Comparison of ENCODE assay signal across 10 cellular contexts in the genomic region with DNA sequence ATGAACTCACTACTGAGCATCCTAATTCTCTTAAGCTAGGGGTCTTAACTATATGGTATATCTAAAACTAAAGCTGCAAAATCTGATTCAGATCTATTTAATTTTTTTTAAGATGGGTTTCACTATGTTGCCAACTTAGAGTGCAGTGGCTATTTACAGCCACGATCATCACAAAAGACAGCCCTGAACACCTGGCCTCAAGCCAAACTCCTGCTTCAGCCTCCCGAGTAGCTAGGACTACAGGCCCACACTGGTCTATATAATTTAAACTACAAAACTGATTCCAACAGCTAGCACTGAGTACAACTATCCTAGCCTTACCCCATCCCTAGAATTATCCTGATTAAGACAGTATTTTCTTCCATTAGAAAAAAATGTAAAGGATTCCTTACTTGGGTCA. TPM values are rescaled to one million over a fixed set of nuclear protein-coding genes. Genes with fewer than 3 reads are reported as not detected.
DNase-seq lines count a peak whose midpoint lies in the region; TF ChIP-seq lines count a peak whose summit lies in the region.
"Had no signal": no experiment of that assay in that cellular context is flagged by ENCODE, and none has a peak within 500 bp of the region (broad histone marks: within the 10 kb centered on the region; RNA-seq: fewer than 3 reads in every experiment).

No MANE protein-coding gene starts in this region.

- H3K9ac ChIP-seq in mesendoderm (ENCODE audit: low read length), result no peak overlapping the region

- H3K4me1 ChIP-seq in ovary (ENCODE audit: insufficient read depth), result peaks cover 3% of the 10 kb centered on the region
- H3K4me1 ChIP-seq in mesendoderm (ENCODE audit: control insufficient read depth, low read depth, low read length), result no peaks in the 10 kb centered on the region
- H3K4me1 ChIP-seq: breast epithelium had no signal

- peaks cover 21% of the 10 kb centered on the region for H3K79me2 ChIP-seq in mesendoderm (ENCODE audit: control insufficient read depth, insufficient read depth, low read length)

- H2BK15ac ChIP-seq in mesendoderm (replicated peaks; ENCODE audit: low read depth), result no peak overlapping the region

- H3K79me1 ChIP-seq in mesendoderm (ENCODE audit: low read length), result peaks cover 11% of the 10 kb centered on the region

- no peak overlapping the region for H3K18ac ChIP-seq in mesendoderm (ENCODE audit: low read length)

- H2AK5ac ChIP-seq in mesendoderm (ENCODE audit: low read length), result no peak overlapping the region

- H3K23ac ChIP-seq in mesendoderm (ENCODE audit: low read length), result no peak overlapping the region

- H3K27me3 ChIP-seq in ovary (no peaks in the 10 kb centered on the region), mesendoderm (ENCODE audit: insufficient read depth, low read length, poor library complexity) (no peaks in the 10 kb centered on the region)
- H3K27me3 ChIP-seq: breast epithelium had no signal

- H3K36me3 ChIP-seq in ovary (no peaks in the 10 kb centered on the region), mesendoderm (ENCODE audit: control insufficient read depth, insufficient read depth, low read length) (no peaks in the 10 kb centered on the region)
- H3K36me3 ChIP-seq: breast epithelium had no signal

- no peaks in the 10 kb centered on the region for H3K9me3 ChIP-seq in ovary
- H3K9me3 ChIP-seq: breast epithelium had no signal

- no peak overlapping the region for H3K56ac ChIP-seq in mesendoderm (ENCODE audit: low read length)

- intact Hi-C loops in ovary (cut with DNase I) (no loop called here), lower leg skin (cut with DNase I; ENCODE audit: low total_unique reads) (no loop called here)

- H3K27ac ChIP-seq in ovary (no peak overlapping the region), mesendoderm (ENCODE audit: low read depth, low read length) (no peak overlapping the region)
- H3K27ac ChIP-seq: breast epithelium had no signal

- H3K4me2 ChIP-seq in mesendoderm (ENCODE audit: low read length), result no peak overlapping the region

- TF ChIP-seq EP300 in Ishikawa (IDR thresholded peaks at IDR 0.05; ENCODE audit: borderline replicate concordance) (no peak), ovary (IDR thresholded peaks at IDR 0.05) (no peak)

- H3K4me3 ChIP-seq in ovary, result no peak overlapping the region
- no peak overlapping the region for H3K4me3 ChIP-seq in mesendoderm (ENCODE audit: low read length)
- no peak overlapping the region for H3K4me3 ChIP-seq in lower leg skin (ENCODE audit: low read depth, poor library complexity, severe bottlenecking)
- H3K4me3 ChIP-seq: breast epithelium had no signal

- DNase-seq in NCI-H345 (lab: John Stamatoyannopoulos, UW) (peak; percentile 76), dermis microvascular lymphatic vessel endothelial cell (ENCODE audit: low read depth in 2 of 2) (peak; percentile 42 to 70), ovary (peak in 3 of 5 donors; percentile 24 to 51 (median 37)), mesendoderm (no peak), lower leg skin (ENCODE audit: low spot score in 2 of 2) (no peak), NOMO-1 treated with DMSO at 0.1 percent for 48 hours (lab: John Stamatoyannopoulos, UW; ENCODE audit: unreplicated experiment) (no peak)
- DNase-seq: activated CD4-positive, alpha-beta T cell treated with anti-CD3 and anti-CD28 coated beads, Interleukin-2, amount 50 U/mL, for 4 hours; Calu3 had no signal

- WGBS in ovary, 3 donors, result 17 to 32% (median 25%) methylated on average over 2 of the region's 2 CpGs
- WGBS in mesendoderm (ENCODE audit: extremely low coverage, insufficient coverage, low lambda C conversion rate), result no CpG with 5 or more reads among the region's 2 CpGs
- WGBS in lower leg skin, 2 donors, result 26 to 37% methylated on average over 2 of the region's 2 CpGs

- H4K5ac ChIP-seq in mesendoderm (ENCODE audit: low read length), result no peak overlapping the region

- TF ChIP-seq RAD21 in Ishikawa (IDR thresholded peaks at IDR 0.05; ENCODE audit: low read depth), result no peak

- no peak for TF ChIP-seq POLR2A in ovary (IDR thresholded peaks at IDR 0.05)
- TF ChIP-seq POLR2A in lower leg skin (IDR thresholded peaks at IDR 0.05), result no peak

- no peak overlapping the region for H2BK120ac ChIP-seq in mesendoderm (ENCODE audit: low read depth, low read length)

- TF ChIP-seq CTCF in ovary (IDR thresholded peaks at IDR 0.05) (no peak), lower leg skin (IDR thresholded peaks at IDR 0.05) (no peak)

- no peak overlapping the region for H4K8ac ChIP-seq in mesendoderm (ENCODE audit: low read depth, low read length)

- H2BK5ac ChIP-seq in mesendoderm (ENCODE audit: low read length), result no peak overlapping the region

- no peak overlapping the region for H3K4ac ChIP-seq in mesendoderm (ENCODE audit: low read depth, low read length)

TF ChIP-seq in Ishikawa, 13 proteins besides CTCF, POLR2A, EP300 and RAD21:
- TF ChIP-seq NFIC (IDR thresholded peaks at IDR 0.05) (peak; percentile 43; the same call in 1 of the 2 replicates), CREB1 (IDR thresholded peaks at IDR 0.05; ENCODE audit: low read depth) (no peak)

RNA-seq across cellular contexts. Expression of a gene that starts 37.1 kb away (rescaled TPM):
- total RNA-seq in dermis microvascular lymphatic vessel endothelial cell, result 28.4 and 34.1 TPM in 2 replicates
- 10 to 100 TPM; 25.8 to 62.4 (median 39.4) TPM for total RNA-seq in ovary
- polyA plus RNA-seq in ovary, result 10 to 100 TPM; 13.9 to 57.5 TPM
- polyA plus RNA-seq in mesendoderm (2013, experiment 1 of 2), result 59.6 TPM
- 61.5 TPM for polyA plus RNA-seq in mesendoderm (2013, experiment 2 of 2)
- 10 to 100 TPM; 24.4 to 57.0 (median 27.9) TPM for total RNA-seq in lower leg skin

Comparison
In these comparisons a context has a peak if more than half of its experiments do, and no peak if none do; other contexts are left out.
1. DNase-seq: peak in NCI-H345 (single experiment), dermis microvascular lymphatic vessel endothelial cell (2 of 2) and ovary (3 of 5); none in mesendoderm (single experiment), lower leg skin (0 of 2) and NOMO-1 treated with DMSO at 0.1 percent for 48 hours (single experiment).